Comparison of ENCODE assay signal across 8 cellular contexts in the genomic region with DNA sequence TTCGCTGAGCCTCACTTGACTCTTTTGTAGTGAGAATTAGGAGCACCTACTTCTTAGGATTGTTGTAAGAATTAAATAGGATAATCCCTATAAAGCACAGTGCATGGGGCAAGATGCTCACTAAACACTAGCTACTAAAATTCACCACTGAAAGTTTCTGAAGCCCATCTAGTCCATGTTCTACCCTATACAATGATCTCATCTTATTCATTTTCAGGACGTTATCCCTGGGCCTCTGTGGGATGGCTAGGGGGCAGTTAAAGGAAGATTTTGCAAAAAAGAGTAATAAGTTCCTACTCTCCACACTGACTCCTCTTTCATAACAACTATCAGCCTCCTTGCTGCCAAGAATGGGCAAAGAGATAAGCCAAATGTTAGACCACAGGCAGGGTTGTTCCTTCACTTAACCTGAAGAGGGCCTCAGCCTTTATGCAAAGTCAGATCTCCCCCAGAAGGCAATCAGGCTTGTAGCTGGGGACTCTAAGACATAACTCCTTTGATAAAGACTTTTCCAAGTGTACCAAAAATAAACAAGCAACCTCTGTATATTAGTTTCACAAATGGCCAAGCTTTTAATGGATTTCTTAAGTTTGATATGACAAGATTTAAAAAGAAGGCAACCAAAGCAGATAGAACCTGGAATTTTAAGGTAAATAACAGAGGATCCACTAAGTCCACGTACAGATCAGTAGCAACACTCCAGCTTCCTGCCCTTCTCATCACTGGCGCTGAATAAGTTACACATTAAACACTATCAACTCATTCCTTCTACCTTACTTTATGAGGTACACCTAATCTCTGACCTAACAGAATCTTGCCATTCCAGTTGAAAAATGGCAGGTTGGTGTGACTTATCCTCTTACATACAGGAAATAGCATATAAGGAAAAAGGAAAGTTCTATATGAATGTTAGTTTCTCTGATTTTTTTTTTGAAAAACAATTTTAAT. TPM values are rescaled to one million over a fixed set of nuclear protein-coding genes. Genes with fewer than 3 reads are reported as not detected.
DNase-seq lines count a peak whose midpoint lies in the region; ATAC-seq and TF ChIP-seq lines count a peak whose summit lies in the region.

No MANE protein-coding gene starts in this region.

- ATAC-seq in GM19025 (IDR thresholded peaks at IDR 0.05; ENCODE audit: low read depth, unreplicated experiment) (peak; percentile 67), HG03108 (IDR thresholded peaks at IDR 0.05; ENCODE audit: unreplicated experiment) (peak; percentile 39), right lobe of liver (peak; percentile 85 to 91 (median 88))

- peak; percentile 30 to 64 (median 44) for TF ChIP-seq CTCF in right lobe of liver (IDR thresholded peaks at IDR 0.05)

- no peak for TF ChIP-seq POLR2A in right lobe of liver (IDR thresholded peaks at IDR 0.05)

- peak overlapping the region in 1 of 3 donors; percentile 19 for H3K27ac ChIP-seq in right lobe of liver

- H3K36me3 ChIP-seq in right lobe of liver = no peaks in the 10 kb centered on the region

- peak; percentile 5 for DNase-seq in COR-L47 (lab: John Stamatoyannopoulos, UW)
- DNase-seq in OCI-M2 (lab: John Stamatoyannopoulos, UW; ENCODE audit: unreplicated experiment) = peak; percentile 62
- peak; percentile 25 for DNase-seq in cerebellar cortex (ENCODE audit: low spot score)
- no peak for DNase-seq in right lobe of liver
- DNase-seq in NCI-H1694 (lab: John Stamatoyannopoulos, UW) = no peak
- DNase-seq in NCI-H2081 treated with DMSO at 0.1 percent for 48 hours (lab: John Stamatoyannopoulos, UW) = no peak

- no peaks in the 10 kb centered on the region for H3K9me3 ChIP-seq in right lobe of liver

- intact Hi-C loops in right lobe of liver (cut with DNase I) = no loop called here

- 26% methylated on average over 4 of the region's 4 CpGs for WGBS in right lobe of liver (ENCODE audit: insufficient coverage, low coverage, low lambda C conversion rate, missing lambda C conversion rate)

- no peaks in the 10 kb centered on the region for H3K27me3 ChIP-seq in right lobe of liver

- peaks cover 0 to 37% (median 17%) of the 10 kb centered on the region in 4 donors for H3K4me1 ChIP-seq in right lobe of liver

- H3K4me3 ChIP-seq in right lobe of liver = no peak overlapping the region

RNA-seq across cellular contexts. Expression of a gene that starts 44.4 kb away (rescaled TPM):
- 10 to 100 TPM; 24.1 to 35.4 (median 31.0) TPM for total RNA-seq in right lobe of liver

Comparison
In these comparisons a context has a peak if more than half of its experiments do, and no peak if none do; other contexts are left out.
1. DNase-seq: peak in COR-L47 (single experiment), OCI-M2 (single experiment) and cerebellar cortex (single experiment); none in right lobe of liver (0 of 3), NCI-H1694 (single experiment) and NCI-H2081 treated with DMSO at 0.1 percent for 48 hours (single experiment).
2. Peak in every context shown above with its lines, with median percentiles within 50 percentile points of each other: ATAC-seq.